24 cellular contexts compared by ENCODE assay signal in the genomic region with DNA sequence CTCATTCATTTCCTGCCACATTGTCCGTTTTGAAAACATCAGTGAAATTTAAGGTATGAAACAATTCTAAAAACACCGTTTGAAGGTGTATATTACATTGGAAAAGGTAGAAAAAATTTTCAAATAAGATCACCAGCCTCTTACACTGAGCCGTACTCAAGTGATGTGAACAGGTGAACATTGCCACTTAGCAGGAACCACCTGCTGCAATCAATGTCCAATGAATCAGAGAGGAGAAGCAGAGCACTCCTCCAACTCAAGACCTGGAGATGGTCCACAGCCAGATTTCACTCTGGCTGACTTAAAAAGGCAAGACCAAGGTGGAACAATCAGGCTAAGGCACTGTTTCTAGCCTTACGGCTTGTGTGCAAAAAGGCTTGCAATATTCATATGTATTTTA.
"Had no signal": no experiment of that assay in that cellular context is flagged by ENCODE, and none has a peak within 500 bp of the region (broad histone marks: within the 10 kb centered on the region; RNA-seq: fewer than 3 reads in every experiment).

No MANE protein-coding gene starts in this region.

- H3K4me1 ChIP-seq: foreskin keratinocyte, lower lobe of right lung, right lobe of liver, suprapubic skin, transverse colon, uterus had no signal

- H3K27me3 ChIP-seq: body of pancreas, foreskin keratinocyte, right lobe of liver, stomach, suprapubic skin, transverse colon, uterus had no signal

- H3K9me3 ChIP-seq: body of pancreas, lower lobe of right lung, mucosa of descending colon, right lobe of liver, stomach, suprapubic skin, transverse colon, uterus had no signal

- H3K36me3 ChIP-seq: lower lobe of right lung, right lobe of liver, stomach, suprapubic skin, transverse colon, uterus had no signal

- H3K4me3 ChIP-seq: body of pancreas, lower lobe of right lung, mucosa of descending colon, right lobe of liver, stomach, suprapubic skin, transverse colon, uterus had no signal

- H3K27ac ChIP-seq: body of pancreas, foreskin keratinocyte, lower lobe of right lung, right lobe of liver, stomach, suprapubic skin, transverse colon, uterus had no signal

- DNase-seq: activated CD4-positive, alpha-beta memory T cell treated with anti-CD3 and anti-CD28 coated beads, Interleukin-2, amount 10 ng/mL, durations not matched to agents 7 days and 5 days; activated CD4-positive, alpha-beta T cell treated with anti-CD3 and anti-CD28 coated beads for 48 hours; activated CD8-positive, alpha-beta memory T cell treated with anti-CD3 and anti-CD28 coated beads, Interleukin-2, amount 10 ng/mL, durations not matched to agents 7 days and 5 days; activated gamma-delta T cell treated with Interleukin-2 at 50 U/mL for 16 hours; activated T-cell treated with anti-CD3 and anti-CD28 coated beads for 4 hours; anterior cingulate cortex; body of pancreas; caudate nucleus; dermis blood vessel endothelial cell; effector memory CD4-positive, alpha-beta T cell; foreskin keratinocyte; lower lobe of right lung; mesendoderm; mucosa of descending colon; naive B cell; occipital lobe; posterior cingulate gyrus; right lobe of liver; small intestine; stimulated activated CD4-positive, alpha-beta T cell treated with anti-CD3 and anti-CD28 coated beads, Interleukin-2, amount 100 ng/mL, for 24 hours; stomach; transverse colon; uterus had no signal
